ENCODE assay signal across 11 cellular contexts in genomic region chr7:108347616-108348015, GRCh38.
DNase-seq lines count a peak whose midpoint lies in the region; ATAC-seq and TF ChIP-seq lines count a peak whose summit lies in the region.
"Had no signal": no experiment of that assay in that cellular context is flagged by ENCODE, and none has a peak within 500 bp of the region (broad histone marks: within the 10 kb centered on the region; RNA-seq: fewer than 3 reads in every experiment).

No MANE protein-coding gene starts in this region.

- H3K4me3 ChIP-seq in AG09309 (ENCODE audit: control insufficient read depth, low read depth, low read length) = no peak overlapping the region
- no peak overlapping the region for H3K4me3 ChIP-seq in iPS DF 6.9 (ENCODE audit: low read length)
- H3K4me3 ChIP-seq: BLaER1 treated with 17β-estradiol and CSF1 and Interleukin-3, amounts not matched to agents 10 nM and 100 nM had no signal

- no peak for TF ChIP-seq CTCF in AG09309 (IDR thresholded peaks at IDR 0.05; ENCODE audit: control insufficient read depth, insufficient read depth, low read depth, low read length, missing control alignments)

- H3K27ac Mint-ChIP-seq in stimulated activated memory B cell treated with anti-CD40 and anti-IgM and Interleukin-4, amounts not matched to agents 10 μg/mL and 1 μg/mL and 100 μg/mL, for 72 hours = no peak overlapping the region

- peaks cover 27% of the 10 kb centered on the region for H3K27me3 Mint-ChIP-seq in stimulated activated memory B cell treated with anti-CD40 and anti-IgM and Interleukin-4, amounts not matched to agents 10 μg/mL and 1 μg/mL and 100 μg/mL, for 72 hours

- no peaks in the 10 kb centered on the region for H3K9me3 Mint-ChIP-seq in stimulated activated memory B cell treated with anti-CD40 and anti-IgM and Interleukin-4, amounts not matched to agents 10 μg/mL and 1 μg/mL and 100 μg/mL, for 72 hours

- H3K4me3 Mint-ChIP-seq in stimulated activated memory B cell treated with anti-CD40 and anti-IgM and Interleukin-4, amounts not matched to agents 10 μg/mL and 1 μg/mL and 100 μg/mL, for 72 hours = no peak overlapping the region

- H3K36me3 Mint-ChIP-seq in stimulated activated memory B cell treated with anti-CD40 and anti-IgM and Interleukin-4, amounts not matched to agents 10 μg/mL and 1 μg/mL and 100 μg/mL, for 72 hours = no peaks in the 10 kb centered on the region

- no peaks in the 10 kb centered on the region for H3K27me3 ChIP-seq in iPS DF 6.9 (ENCODE audit: control insufficient read depth, insufficient read depth, low read length)
- H3K27me3 ChIP-seq: BLaER1 treated with 17β-estradiol and CSF1 and Interleukin-3, amounts not matched to agents 10 nM and 100 nM had no signal

- H3K9me3 ChIP-seq in iPS DF 6.9 (ENCODE audit: control insufficient read depth, insufficient read depth, low read length) = no peaks in the 10 kb centered on the region

- peak; percentile 3 for DNase-seq in AG09309 (ENCODE audit: low read depth)
- peak; percentile 51 for DNase-seq in HT-29 (ENCODE audit: low spot score)
- peak; percentile 60 for DNase-seq in amniotic epithelial cell (ENCODE audit: low read depth)
- peak; percentile 71 for DNase-seq in iPS DF 6.9 (ENCODE audit: low read depth, low spot score)
- no peak for DNase-seq in DMS153 treated with DMSO at 0.1 percent for 48 hours (lab: John Stamatoyannopoulos, UW; ENCODE audit: unreplicated experiment)
- DNase-seq in substantia nigra (lab: John Stamatoyannopoulos, UW) = no peak
- no peak for DNase-seq in COLO668 (lab: John Stamatoyannopoulos, UW; ENCODE audit: unreplicated experiment)
- DNase-seq: NCI-H2081, retina had no signal

- WGBS in iPS DF 6.9 (ENCODE audit: insufficient coverage, insufficient read length) = no CpG with 5 or more reads among the region's 2 CpGs

- no peaks in the 10 kb centered on the region for H3K36me3 ChIP-seq in iPS DF 6.9 (ENCODE audit: control insufficient read depth, insufficient read depth, low read length)
- H3K36me3 ChIP-seq: BLaER1 treated with 17β-estradiol and CSF1 and Interleukin-3, amounts not matched to agents 10 nM and 100 nM had no signal

- H3K4me1 Mint-ChIP-seq in stimulated activated memory B cell treated with anti-CD40 and anti-IgM and Interleukin-4, amounts not matched to agents 10 μg/mL and 1 μg/mL and 100 μg/mL, for 72 hours = no peaks in the 10 kb centered on the region

- H3K27ac ChIP-seq in iPS DF 6.9 (ENCODE audit: low read length) = no peak overlapping the region
- no peak overlapping the region for H3K27ac ChIP-seq in substantia nigra (ENCODE audit: low read depth, low read length, poor library complexity, severe bottlenecking)
- H3K27ac ChIP-seq: BLaER1 treated with 17β-estradiol and CSF1 and Interleukin-3, amounts not matched to agents 10 nM and 100 nM had no signal

- H3K4me1 ChIP-seq in iPS DF 6.9 (ENCODE audit: control insufficient read depth, insufficient read depth, low read length) = peaks cover 4% of the 10 kb centered on the region; the same call in 1 of the 2 replicates
- H3K4me1 ChIP-seq: BLaER1 treated with 17β-estradiol and CSF1 and Interleukin-3, amounts not matched to agents 10 nM and 100 nM had no signal

- ATAC-seq in stimulated activated memory B cell treated with anti-CD40 and anti-IgM and Interleukin-4, amounts not matched to agents 10 μg/mL and 1 μg/mL and 100 μg/mL, for 72 hours = no peak

Comparison
In these comparisons a context has a peak if more than half of its experiments do, and no peak if none do; other contexts are left out.
1. DNase-seq: peak in AG09309 (single experiment), HT-29 (single experiment), amniotic epithelial cell (single experiment) and iPS DF 6.9 (single experiment); none in DMS153 treated with DMSO at 0.1 percent for 48 hours (single experiment), substantia nigra (0 of 49) and COLO668 (single experiment).